ENCODE assay signal across 5 cellular contexts in the genomic region with DNA sequence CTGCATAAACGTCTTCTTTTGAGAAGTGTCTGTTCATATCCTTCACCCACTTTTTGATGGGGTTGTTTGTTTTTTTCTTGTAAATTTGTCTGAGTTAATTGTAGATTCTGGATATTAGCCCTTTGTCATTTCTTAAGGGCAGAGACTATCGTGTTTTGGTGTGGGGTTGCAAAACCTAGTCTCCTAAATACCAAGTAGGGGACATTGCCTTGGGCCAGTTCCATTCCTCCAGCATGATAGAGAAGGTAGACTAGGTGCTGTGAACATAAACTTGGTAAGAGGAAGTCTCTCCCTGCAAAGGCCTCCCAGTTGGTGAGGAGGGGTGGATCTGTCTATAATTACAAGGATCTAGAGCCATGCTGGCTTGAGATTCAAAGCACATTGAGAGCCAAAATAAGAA.
"Had no signal": no experiment of that assay in that cellular context is flagged by ENCODE, and none has a peak within 500 bp of the region (broad histone marks: within the 10 kb centered on the region; RNA-seq: fewer than 3 reads in every experiment).

No MANE protein-coding gene starts in this region.

- H3K4me1 Mint-ChIP-seq: H9 had no signal

- H3K4me3 ChIP-seq: GM23338, K562 had no signal

- H3K9me3 Mint-ChIP-seq: GM23338, H9 had no signal

- H3K4me3 Mint-ChIP-seq: GM23338, H9 had no signal

- H3K27ac Mint-ChIP-seq: GM23338 had no signal

- DNase-seq: H9, HCEC 1CT, IMR-90 had no signal
